ENCODE assay signal across 9 cellular contexts in genomic region chr9:94922098-94922607, GRCh38.
A peak's percentile ranks its signal among the peaks of the same experiment; 100 is the strongest.
DNase-seq lines count a peak whose midpoint lies in the region; ATAC-seq and TF ChIP-seq lines count a peak whose summit lies in the region.
"Had no signal": no experiment of that assay in that cellular context is flagged by ENCODE, and none has a peak within 500 bp of the region (broad histone marks: within the 10 kb centered on the region; RNA-seq: fewer than 3 reads in every experiment).

No MANE protein-coding gene starts in this region.

- WGBS in endodermal cell (ENCODE audit: insufficient coverage in 1 of 2, insufficient read length in 1 of 2), 2 experiments, result 69 to 85% methylated on average over 9 to 10 of the region's 10 CpGs

- peaks cover 9% of the 10 kb centered on the region for H3K4me1 ChIP-seq in endodermal cell (ENCODE audit: control insufficient read depth, insufficient read depth, low read length)

- DNase-seq in AG08396 (ENCODE audit: low spot score) (peak; percentile 78), NCI-H69 (lab: John Stamatoyannopoulos, UW) (peak; percentile 74), endodermal cell (no peak), myocyte (ENCODE audit: low read depth) (peak; percentile 94), NCI-H2081 treated with DMSO at 0.1 percent for 48 hours (lab: John Stamatoyannopoulos, UW) (no peak)
- no peak for DNase-seq in activated naive CD4-positive, alpha-beta T cell treated with anti-CD3 and anti-CD28 coated beads, Interleukin-2, amount 50 U/mL, for 72 hours (ENCODE audit: low spot score in 2 of 2)
- DNase-seq: SHP77 had no signal

- H3K9me3 Mint-ChIP-seq in endodermal cell, result no peaks in the 10 kb centered on the region
- H3K9me3 Mint-ChIP-seq in activated naive CD4-positive, alpha-beta T cell treated with anti-CD3 and anti-CD28 coated beads, Interleukin-2, amount 50 U/mL, for 72 hours, result no peaks in the 10 kb centered on the region

- H3K4me3 ChIP-seq in endodermal cell (ENCODE audit: low read length), result no peak overlapping the region

- H3K36me3 ChIP-seq in endodermal cell (ENCODE audit: control insufficient read depth, insufficient read depth, low read length), result no peaks in the 10 kb centered on the region

- H3K27ac ChIP-seq in endodermal cell (ENCODE audit: low read depth, low read length), result peak overlapping the region; percentile 30

- no peak overlapping the region for H3K9ac ChIP-seq in endodermal cell (ENCODE audit: extremely low read depth, low read length, poor library complexity, severe bottlenecking)

- no peaks in the 10 kb centered on the region for H3K9me3 ChIP-seq in endodermal cell (ENCODE audit: control insufficient read depth, low read length)

- H3K27me3 Mint-ChIP-seq in endodermal cell (ENCODE audit: insufficient read depth), result no peaks in the 10 kb centered on the region

- H3K4me1 Mint-ChIP-seq in endodermal cell, result peaks cover 26% of the 10 kb centered on the region

- no peak overlapping the region for H3K4me3 Mint-ChIP-seq in endodermal cell

- no peak for ATAC-seq in esophagus mucosa
- ATAC-seq in GM19351 (IDR thresholded peaks at IDR 0.05; ENCODE audit: unreplicated experiment), result no peak
- ATAC-seq in activated naive CD4-positive, alpha-beta T cell treated with anti-CD3 and anti-CD28 coated beads, Interleukin-2, amount 50 U/mL, for 72 hours, result no peak

- no peak overlapping the region for H3K27ac Mint-ChIP-seq in endodermal cell
- H3K27ac Mint-ChIP-seq in activated naive CD4-positive, alpha-beta T cell treated with anti-CD3 and anti-CD28 coated beads, Interleukin-2, amount 50 U/mL, for 72 hours, result no peak overlapping the region

- no peak for TF ChIP-seq CTCF in endodermal cell (conservative IDR thresholded peaks at IDR 0.05)

- no peaks in the 10 kb centered on the region for H3K27me3 ChIP-seq in endodermal cell (ENCODE audit: control insufficient read depth, insufficient read depth, low read length, poor library complexity, severe bottlenecking)

- peaks cover 9% of the 10 kb centered on the region for H3K36me3 Mint-ChIP-seq in endodermal cell (ENCODE audit: low read depth)
- H3K36me3 Mint-ChIP-seq in activated naive CD4-positive, alpha-beta T cell treated with anti-CD3 and anti-CD28 coated beads, Interleukin-2, amount 50 U/mL, for 72 hours, result no peaks in the 10 kb centered on the region

Comparison
In these comparisons a context has a peak if more than half of its experiments do, and no peak if none do; other contexts are left out.
1. DNase-seq: peak in AG08396 (single experiment), NCI-H69 (single experiment) and myocyte (single experiment); none in endodermal cell (single experiment), NCI-H2081 treated with DMSO at 0.1 percent for 48 hours (single experiment) and activated naive CD4-positive, alpha-beta T cell treated with anti-CD3 and anti-CD28 coated beads, Interleukin-2, amount 50 U/mL, for 72 hours (0 of 2).